8 cellular contexts compared by ENCODE assay signal in genomic region chr5:180353226-180353962, GRCh38. TPM values are rescaled to one million over a fixed set of nuclear protein-coding genes. Genes with fewer than 3 reads are reported as not detected.
DNase-seq lines count a peak whose midpoint lies in the region; ATAC-seq, FAIRE-seq and TF ChIP-seq lines count a peak whose summit lies in the region.

GFPT2 (minus strand) TSS chr5:180353336; CDS start chr5:180353217, 119 bp downstream.

- POLR2A ChIA-PET in AG04450 (lab: Yijun Ruan, JAX) = interaction anchor here (0.6 to 1.4 kb wide), 5 partner anchors 9 to 855 kb away, joined by 3 to 13 read pairs (median 3); no protein-coding TSS in a partner anchor

- no peak for FAIRE-seq in pancreas (lab: Jason Lieb, UNC)

- H3K27ac ChIP-seq in AG04450 (ENCODE audit: low read depth, low read length) (no peak within 1 kb of the TSS), pancreas (no peak within 1 kb of the TSS), testis (peak within 1 kb of the TSS; percentile 73 to 85)

- H3K9me3 ChIP-seq in AG04450 (ENCODE audit: control insufficient read depth, insufficient read depth, low read length) = no peaks in the 10 kb centered on the region; the same call in 1 of the 2 replicates
- no peaks in the 10 kb centered on the region for H3K9me3 ChIP-seq in pancreas
- H3K9me3 ChIP-seq in testis = no peaks in the 10 kb centered on the region

- intact Hi-C loops in Right ventricle myocardium superior (cut with DNase I) (no loop called here), pancreas (cut with DNase I) (no loop called here), testis (cut with DNase I; ENCODE audit: low total_unique reads) (no loop called here)

- H3K36me3 ChIP-seq in pancreas (no peaks in the 10 kb centered on the region), testis (ENCODE audit: low read depth, missing control alignments) (no peaks in the 10 kb centered on the region)

- DNase-seq in AG04450 (ENCODE audit: low read depth, low spot score) (peak; percentile 27), HPDE6-E6E7 (ENCODE audit: extremely low spot score) (peak; percentile 65), T follicular helper cell (ENCODE audit: low read depth) (peak; percentile 67), Right ventricle myocardium superior (peak; percentile 90), pancreas (peak; percentile 74 to 90 (median 86)), testis (peak; percentile 90)
- peak; percentile 51 for DNase-seq in activated naive CD8-positive, alpha-beta T cell treated with anti-CD3 and anti-CD28 coated beads, Interleukin-2, amount 50 U/mL, for 16 hours (ENCODE audit: low read depth, low spot score)

- WGBS in pancreas, 2 donors = 0 to 1% methylated on average over 72 to 78 of the region's 78 CpGs
- WGBS in testis, 2 donors = 0% methylated on average over 2 to 61 of the region's 78 CpGs

- H3K4me3 ChIP-seq in AG04450 (ENCODE audit: low read depth, low read length) = peak within 1 kb of the TSS; percentile 77
- H3K4me3 ChIP-seq in pancreas = peak within 1 kb of the TSS; percentile 48 to 84 (median 65)
- peak within 1 kb of the TSS; percentile 63 to 76 for H3K4me3 ChIP-seq in testis

- TF ChIP-seq CTCF in AG04450 (IDR thresholded peaks at IDR 0.05; ENCODE audit: low read depth, low read length) (no peak), pancreas (IDR thresholded peaks at IDR 0.05) (no peak), testis (IDR thresholded peaks at IDR 0.05) (no peak)

- no peak for TF ChIP-seq POLR2A in testis (IDR thresholded peaks at IDR 0.05)

- ATAC-seq in GM19351 (IDR thresholded peaks at IDR 0.05; ENCODE audit: unreplicated experiment) (peak; percentile 84), Right ventricle myocardium superior (ENCODE audit: poor library complexity) (peak; percentile 94), pancreas (peak; percentile 95 to 97 (median 96))

- peaks cover 7% of the 10 kb centered on the region for H3K27me3 ChIP-seq in AG04450 (ENCODE audit: control insufficient read depth, insufficient read depth, low read length)
- H3K27me3 ChIP-seq in pancreas = no peaks in the 10 kb centered on the region
- H3K27me3 ChIP-seq in testis = no peaks in the 10 kb centered on the region

- H3K4me1 ChIP-seq in pancreas (peaks cover 3 to 6% (median 5%) of the 10 kb centered on the region in 3 donors), testis (peaks cover 7% of the 10 kb centered on the region)

- CTCF ChIA-PET in AG04450 (lab: Charles Lee) = interaction anchor here (0.7 to 1.2 kb wide), 6 partner anchors 10 to 456 kb away, joined by 3 to 5 read pairs (median 4); no protein-coding TSS in a partner anchor

RNA-seq across cellular contexts. Expression of gene GFPT2, which starts in this region (rescaled TPM):
- polyA plus RNA-seq in AG04450 (2011; rRNA removed) = 13.9 and 15.1 TPM in 2 replicates
- 13.9 and 16.1 TPM in 2 replicates for polyA minus RNA-seq in AG04450 (2011; rRNA and poly(A)+ RNA removed)
- 13.3 TPM for total RNA-seq in Right ventricle myocardium superior
- 10 to 100 TPM in 1 of 6 donors, 1 to 10 TPM in 4, under 1 TPM in 1; 0.83 to 10.6 (median 4.1) TPM for total RNA-seq in pancreas
- 1 to 10 TPM; 3.4 to 5.3 TPM for polyA plus RNA-seq in pancreas
- total RNA-seq in testis = 10 to 100 TPM; 17.9 to 21.7 TPM
- polyA plus RNA-seq in testis (ENCODE audit: insufficient read depth, low read depth, low replicate concordance) = 17.6 TPM

Comparison
In these comparisons a context has a peak if more than half of its experiments do, and no peak if none do; other contexts are left out.
1. DNase-seq: peak in every context shown above with its lines; median percentile 90 in Right ventricle myocardium superior; 90 in testis; 86 in pancreas; 67 in T follicular helper cell; 65 in HPDE6-E6E7; 51 in activated naive CD8-positive, alpha-beta T cell treated with anti-CD3 and anti-CD28 coated beads, Interleukin-2, amount 50 U/mL, for 16 hours; 27 in AG04450.
2. H3K27ac ChIP-seq: peak in testis (2 of 2); none in AG04450 (single experiment) and pancreas (0 of 4).
3. Peak in every context shown above with its lines, with median percentiles within 50 percentile points of each other: H3K4me3 ChIP-seq and ATAC-seq.